Comparison of ENCODE assay signal across 8 cellular contexts in genomic region chr3:14424711-14425573, GRCh38. TPM values are rescaled to one million over a fixed set of nuclear protein-coding genes. Genes with fewer than 3 reads are reported as not detected.
DNase-seq lines count a peak whose midpoint lies in the region; ATAC-seq and TF ChIP-seq lines count a peak whose summit lies in the region.

No MANE protein-coding gene starts in this region.

- intact Hi-C loops in CD4-positive, alpha-beta T cell (cut with DNase I, micrococcal nuclease) = loop anchor here in 1 of 2 experiments (5.0 kb wide), 1 partner anchor 278 kb away; no protein-coding TSS in a partner anchor

- no peak for TF ChIP-seq CTCF in CD4-positive, alpha-beta T cell (IDR thresholded peaks at IDR 0.05)
- TF ChIP-seq CTCF in lung (IDR thresholded peaks at IDR 0.05; ENCODE audit: control extremely low read depth, extremely low read depth) (no peak), RWPE1 (conservative IDR thresholded peaks at IDR 0.05; ENCODE audit: low read depth) (no peak), neural progenitor cell (IDR thresholded peaks at IDR 0.05) (no peak)

- CTCF ChIA-PET in CD4-positive, alpha-beta T cell (lab: Charles Lee) = interaction anchor here (0.6 to 1.2 kb wide), 3 partner anchors 21 to 37 kb away, joined by 3 to 5 read pairs (median 4); partner anchors contain the start of gene SLC6A6
- CTCF ChIA-PET in activated CD8-positive, alpha-beta T cell treated with anti-CD3 and anti-CD28 coated beads, Interleukin-2, amount 10 ng/mL, durations not matched to agents 7 days and 5 days (lab: Charles Lee) = interaction anchor here (1.0 to 3.6 kb wide), 8 partner anchors 8 to 496 kb away, joined by 3 to 13 read pairs (median 4); partner anchors contain the start of gene SLC6A6
- CTCF ChIA-PET in RWPE1 (lab: Yijun Ruan, JAX) = interaction anchor here (0.7 kb wide), 1 partner anchor 23 kb away, joined by 3 read pairs; the partner anchor contains the start of gene SLC6A6

- no peak overlapping the region for H3K9ac ChIP-seq in neural progenitor cell

- no peaks in the 10 kb centered on the region for H3K79me2 ChIP-seq in neural progenitor cell (ENCODE audit: low read depth)

- H3K4me1 Mint-ChIP-seq in CD4-positive, alpha-beta T cell (ENCODE audit: low read depth) = peaks cover 81% of the 10 kb centered on the region
- peaks cover 81% of the 10 kb centered on the region for H3K4me1 Mint-ChIP-seq in activated CD8-positive, alpha-beta T cell treated with anti-CD3 and anti-CD28 coated beads, Interleukin-2, amount 10 ng/mL, durations not matched to agents 7 days and 5 days (ENCODE audit: low read depth)
- peaks cover 62% of the 10 kb centered on the region for H3K4me1 Mint-ChIP-seq in neural progenitor cell

- peaks cover 53% of the 10 kb centered on the region for H4K20me1 ChIP-seq in neural progenitor cell (ENCODE audit: low read depth)

- peak; percentile 62 for ATAC-seq in CD4-positive, alpha-beta T cell (ENCODE audit: poor library complexity)
- peak; percentile 62 for ATAC-seq in activated CD8-positive, alpha-beta T cell treated with anti-CD3 and anti-CD28 coated beads, Interleukin-2, amount 10 ng/mL, durations not matched to agents 7 days and 5 days
- ATAC-seq in lung (ENCODE audit: insufficient read depth, low FRiP score) (peak; percentile 5), HG02610 (IDR thresholded peaks at IDR 0.05; ENCODE audit: unreplicated experiment) (no peak)

- no peaks in the 10 kb centered on the region for H3K9me3 Mint-ChIP-seq in CD4-positive, alpha-beta T cell
- no peaks in the 10 kb centered on the region for H3K9me3 Mint-ChIP-seq in activated CD8-positive, alpha-beta T cell treated with anti-CD3 and anti-CD28 coated beads, Interleukin-2, amount 10 ng/mL, durations not matched to agents 7 days and 5 days (ENCODE audit: insufficient read depth)
- H3K9me3 Mint-ChIP-seq in neural progenitor cell = no peaks in the 10 kb centered on the region

- H3K36me3 ChIP-seq in lung (ENCODE audit: control insufficient read depth in 2 of 2, insufficient read depth in 2 of 2, low read length in 2 of 2) = peaks cover 0 to 2% of the 10 kb centered on the region in 2 donors
- H3K36me3 ChIP-seq in neural progenitor cell = no peaks in the 10 kb centered on the region

- H3K4me3 ChIP-seq in lung = no peak overlapping the region
- no peak overlapping the region for H3K4me3 ChIP-seq in neural progenitor cell

- H3K4me3 Mint-ChIP-seq in CD4-positive, alpha-beta T cell = peak overlapping the region; percentile 74
- peak overlapping the region; percentile 12 for H3K4me3 Mint-ChIP-seq in activated CD8-positive, alpha-beta T cell treated with anti-CD3 and anti-CD28 coated beads, Interleukin-2, amount 10 ng/mL, durations not matched to agents 7 days and 5 days
- no peak overlapping the region for H3K4me3 Mint-ChIP-seq in neural progenitor cell

- no peaks in the 10 kb centered on the region for H3K9me3 ChIP-seq in CD4-positive, alpha-beta T cell (ENCODE audit: control insufficient read depth, low read length)
- H3K9me3 ChIP-seq in lung (ENCODE audit: control insufficient read depth in 2 of 2, insufficient read depth in 1 of 2, low read length in 1 of 2) (no peaks in the 10 kb centered on the region), neural progenitor cell (ENCODE audit: low read depth) (no peaks in the 10 kb centered on the region)

- H3K27me3 ChIP-seq in CD4-positive, alpha-beta T cell (ENCODE audit: control insufficient read depth, insufficient read depth, low read length) = no peaks in the 10 kb centered on the region
- H3K27me3 ChIP-seq in lung (ENCODE audit: control insufficient read depth, insufficient read depth) (no peaks in the 10 kb centered on the region), neural progenitor cell (no peaks in the 10 kb centered on the region)

- peak overlapping the region; percentile 8 for H3K27ac ChIP-seq in CD4-positive, alpha-beta T cell (ENCODE audit: low read depth, low read length)
- H3K27ac ChIP-seq in lung (ENCODE audit: low read depth in 1 of 2, low read length in 1 of 2) = peak overlapping the region in 1 of 2 donors; percentile 55
- no peak overlapping the region; the same call in 1 of the 2 replicates for H3K27ac ChIP-seq in RWPE1
- H3K27ac ChIP-seq in neural progenitor cell = no peak overlapping the region

- H3K4me2 ChIP-seq in neural progenitor cell = no peak overlapping the region

- no peak overlapping the region for H2AFZ ChIP-seq in neural progenitor cell (replicated peaks)

- H3K4me1 ChIP-seq in lung (ENCODE audit: control insufficient read depth in 2 of 2, insufficient read depth in 2 of 2, low read length in 2 of 2) (peaks cover 0 to 16% of the 10 kb centered on the region in 2 donors), neural progenitor cell (peaks cover 3% of the 10 kb centered on the region)

- H3K27ac Mint-ChIP-seq in CD4-positive, alpha-beta T cell = peak overlapping the region; percentile 98
- H3K27ac Mint-ChIP-seq in activated CD8-positive, alpha-beta T cell treated with anti-CD3 and anti-CD28 coated beads, Interleukin-2, amount 10 ng/mL, durations not matched to agents 7 days and 5 days = peak overlapping the region; percentile 82
- no peak overlapping the region for H3K27ac Mint-ChIP-seq in neural progenitor cell

- no peaks in the 10 kb centered on the region for H3K27me3 Mint-ChIP-seq in CD4-positive, alpha-beta T cell
- H3K27me3 Mint-ChIP-seq in activated CD8-positive, alpha-beta T cell treated with anti-CD3 and anti-CD28 coated beads, Interleukin-2, amount 10 ng/mL, durations not matched to agents 7 days and 5 days (ENCODE audit: low read depth) = no peaks in the 10 kb centered on the region
- peaks cover 10% of the 10 kb centered on the region for H3K27me3 Mint-ChIP-seq in neural progenitor cell (ENCODE audit: insufficient read depth, low read depth)

- DNase-seq in CD4-positive, alpha-beta T cell = peak in 8 of 10 experiments; percentile 22 to 50 (median 29)
- DNase-seq in KBM-7 (peak; percentile 38), lung (ENCODE audit: low spot score) (peak; percentile 76), GM19238 (ENCODE audit: insufficient read length, low spot score) (no peak), RWPE1 (ENCODE audit: low spot score) (no peak), neural progenitor cell (ENCODE audit: low spot score) (no peak)
- peak; percentile 58 for DNase-seq in activated CD8-positive, alpha-beta T cell treated with anti-CD3 and anti-CD28 coated beads, Interleukin-2, amount 10 ng/mL, durations not matched to agents 7 days and 5 days

- POLR2A ChIA-PET in CD4-positive, alpha-beta T cell (lab: Charles Lee) = interaction anchor here (0.9 to 1.6 kb wide), 6 partner anchors 9 to 246 kb away, joined by 3 to 9 read pairs (median 4); partner anchors contain the start of genes LSM3, SLC6A6 and XPC
- POLR2A ChIA-PET in activated CD8-positive, alpha-beta T cell treated with anti-CD3 and anti-CD28 coated beads, Interleukin-2, amount 10 ng/mL, durations not matched to agents 7 days and 5 days (lab: Charles Lee) = interaction anchor here (0.9 to 4.1 kb wide), 2 partner anchors 22 to 226 kb away, joined by 3 to 17 read pairs; partner anchors contain the start of genes CCDC174 and SLC6A6
- POLR2A ChIA-PET in RWPE1 (lab: Yijun Ruan, JAX; ENCODE audit: low non-redundant PET) = interaction anchor here (0.5 kb wide), 1 partner anchor 9 kb away, joined by 3 read pairs; no protein-coding TSS in a partner anchor

- peaks cover 16% of the 10 kb centered on the region for H3K36me3 Mint-ChIP-seq in CD4-positive, alpha-beta T cell (ENCODE audit: low read depth)
- peaks cover 12% of the 10 kb centered on the region for H3K36me3 Mint-ChIP-seq in activated CD8-positive, alpha-beta T cell treated with anti-CD3 and anti-CD28 coated beads, Interleukin-2, amount 10 ng/mL, durations not matched to agents 7 days and 5 days (ENCODE audit: low read depth)
- H3K36me3 Mint-ChIP-seq in neural progenitor cell = peaks cover 1% of the 10 kb centered on the region

- no peaks in the 10 kb centered on the region for H3F3A ChIP-seq in neural progenitor cell (ENCODE audit: low read depth)

- WGBS in lung, 2 donors = 26 to 44% methylated on average over 23 of the region's 23 CpGs

- in situ Hi-C loops in KBM-7 (cut with MboI; ENCODE audit: low pct_unique_long_range_greater_than_20kb, low sequenced_read_pairs) = no loop called here

RNA-seq across cellular contexts. Expression of gene SLC6A6, which starts 22.5 kb away (rescaled TPM):
- total RNA-seq in CD4-positive, alpha-beta T cell = 10 to 100 TPM; 27.8 to 31.2 TPM
- 10 to 100 TPM; 36.8 to 37.9 TPM for total RNA-seq in activated CD8-positive, alpha-beta T cell treated with anti-CD3 and anti-CD28 coated beads, Interleukin-2, amount 10 ng/mL, durations not matched to agents 7 days and 5 days
- total RNA-seq in lung (10 to 100 TPM; 63.0 to 96.3 TPM), neural progenitor cell (ENCODE audit: low replicate concordance) (32.9 and 37.2 TPM in 2 replicates)
- 10 to 100 TPM; 16.1 to 51.8 TPM for polyA plus RNA-seq in lung

Comparison
In these comparisons a context has a peak if more than half of its experiments do, and no peak if none do; other contexts are left out.
1. DNase-seq: peak in CD4-positive, alpha-beta T cell (8 of 10), KBM-7 (single experiment), activated CD8-positive, alpha-beta T cell treated with anti-CD3 and anti-CD28 coated beads, Interleukin-2, amount 10 ng/mL, durations not matched to agents 7 days and 5 days (single experiment) and lung (single experiment); none in GM19238 (single experiment), RWPE1 (single experiment) and neural progenitor cell (single experiment).